1 cellular context compared by ENCODE assay signal in genomic region chr5:17001418-17001817, GRCh38.
TF ChIP-seq lines count a peak whose summit lies in the region.

No MANE protein-coding gene starts in this region.

TF ChIP-seq in HCT116, 20 proteins besides CTCF, POLR2A, EP300 and RAD21 (continued from another document):
- TF ChIP-seq POLR2AphosphoS5 (IDR thresholded peaks at IDR 0.05; ENCODE audit: low read depth, low read length), result no peak
- no peak for TF ChIP-seq REST (IDR thresholded peaks at IDR 0.05; ENCODE audit: low read depth)
- TF ChIP-seq FOSL1 (IDR thresholded peaks at IDR 0.05; ENCODE audit: low read depth), result no peak
- no peak for TF ChIP-seq ZFX (IDR thresholded peaks at IDR 0.05)
- no peak for TF ChIP-seq SRF (IDR thresholded peaks at IDR 0.05; ENCODE audit: low read depth)
- no peak for TF ChIP-seq EGR1 (IDR thresholded peaks at IDR 0.05; ENCODE audit: low read depth)
- no peak for TF ChIP-seq ATF3 (IDR thresholded peaks at IDR 0.05)
